In the genomic region with DNA sequence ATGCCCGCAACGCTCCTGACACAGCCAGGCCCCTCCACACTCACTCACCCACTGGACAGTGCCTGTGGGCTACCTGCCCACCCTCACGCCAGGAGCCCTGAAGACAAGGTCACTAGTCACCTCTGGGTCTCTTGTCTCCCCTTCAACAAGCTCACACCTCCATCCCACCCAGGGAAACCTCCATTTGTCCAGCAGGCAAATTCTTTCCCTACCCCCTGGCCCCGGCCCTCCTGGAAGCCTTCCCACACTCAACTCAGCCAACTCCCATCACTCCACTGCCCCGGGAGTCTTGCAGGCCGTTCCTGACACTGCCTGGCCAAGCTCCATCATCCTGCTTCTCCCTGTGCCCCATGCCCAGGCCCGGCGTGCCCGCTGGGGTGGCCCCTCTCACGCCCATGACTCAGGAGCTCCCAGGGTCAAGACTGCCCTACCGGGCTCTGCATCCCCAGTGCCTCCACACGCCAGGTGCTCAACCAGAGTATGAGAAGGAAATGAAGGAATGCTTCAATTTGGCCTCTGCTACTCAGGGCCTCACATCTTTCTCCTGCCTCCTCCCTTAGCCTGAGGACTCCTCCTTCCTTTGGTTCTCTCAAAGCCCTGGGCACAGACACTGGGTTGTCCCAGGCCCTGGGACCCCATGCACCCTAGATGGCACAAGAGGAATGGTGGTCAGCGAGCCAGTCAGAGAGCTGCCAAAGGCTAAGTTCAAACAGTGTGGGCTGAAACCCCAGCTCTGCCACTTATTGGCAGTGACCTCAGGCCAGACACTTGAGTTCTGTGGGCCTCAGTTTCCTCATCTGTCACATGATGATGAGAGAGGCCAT, we compare ENCODE assay signal across 19 cellular contexts.
"Had no signal": no experiment of that assay in that cellular context is flagged by ENCODE, and none has a peak within 500 bp of the region (broad histone marks: within the 10 kb centered on the region; RNA-seq: fewer than 3 reads in every experiment).

No MANE protein-coding gene starts in this region.

- H3K36me3 ChIP-seq: brain microvascular endothelial cell had no signal

- H3K4me1 ChIP-seq: psoas muscle, tibial artery had no signal

- ATAC-seq: activated CD4-positive, CD25-positive, alpha-beta regulatory T cell treated with anti-CD3 and anti-CD28 coated beads, Interleukin-2, amount 50 U/mL, for 24 hours; activated T-cell treated with anti-CD3 and anti-CD28 coated beads, Interleukin-2, amount 50 U/mL, for 4 hours; natural killer cell; psoas muscle; sciatic nerve; T-cell had no signal

- H3K27me3 ChIP-seq: brain microvascular endothelial cell, heart right ventricle, tibial artery had no signal

- FAIRE-seq: frontal cortex had no signal

- H3K4me3 ChIP-seq: heart right ventricle, psoas muscle, SK-N-MC, tibial artery had no signal

- DNase-seq: activated CD4-positive, alpha-beta T cell treated with anti-CD3 and anti-CD28 coated beads, Interleukin-2, amount 50 U/mL, for 1 hour; activated gamma-delta T cell; activated naive CD8-positive, alpha-beta T cell treated with anti-CD3 and anti-CD28 coated beads for 36 hours; activated T-cell treated with anti-CD3 and anti-CD28 coated beads, Interleukin-2, amount 50 U/mL, for 4 hours; brain microvascular endothelial cell; dermis blood vessel endothelial cell; heart right ventricle; natural killer cell; nucleus accumbens; stimulated activated CD4-positive, alpha-beta T cell treated with anti-CD3 and anti-CD28 coated beads, Interleukin-1b, Interleukin-23, amount 100 ng/mL, for 48 hours; T-helper 9 cell had no signal

- H3K9me3 ChIP-seq: heart right ventricle, psoas muscle, tibial artery had no signal

- H3K27ac ChIP-seq: brain microvascular endothelial cell, epithelial cell of prostate, psoas muscle, SK-N-MC had no signal
